Comparison of ENCODE assay signal across 9 cellular contexts in genomic region chr17:56499799-56500388, GRCh38.
DNase-seq lines count a peak whose midpoint lies in the region; ATAC-seq and TF ChIP-seq lines count a peak whose summit lies in the region.
"Had no signal": no experiment of that assay in that cellular context is flagged by ENCODE, and none has a peak within 500 bp of the region (broad histone marks: within the 10 kb centered on the region; RNA-seq: fewer than 3 reads in every experiment).

No MANE protein-coding gene starts in this region.

- no peak overlapping the region for H3K27ac ChIP-seq in mammary epithelial cell (ENCODE audit: insufficient read depth, low read depth, low read length)

- DNase-seq in NCI-H2227 (lab: John Stamatoyannopoulos, UW; ENCODE audit: unreplicated experiment) (peak; percentile 18), NCI-H2227 treated with DMSO at 0.1 percent for 48 hours (lab: John Stamatoyannopoulos, UW) (no peak), NB4 (ENCODE audit: low read depth) (peak; percentile 71), mammary epithelial cell (peak; percentile 23), progenitor cell of endocrine pancreas (ENCODE audit: low spot score, unreplicated experiment) (no peak)
- no peak for DNase-seq in T-helper 2 cell treated with Interferon-gamma antibody and Interleukin-4, amounts not matched to agents 5 μg/mL and 100 μg/mL, for 36 hours (ENCODE audit: low spot score)

- no peaks in the 10 kb centered on the region for H3K9me3 Mint-ChIP-seq in progenitor cell of endocrine pancreas (ENCODE audit: low read depth)
- no peaks in the 10 kb centered on the region for H3K9me3 Mint-ChIP-seq in T-helper 2 cell treated with Interferon-gamma antibody and Interleukin-4, amounts not matched to agents 5 μg/mL and 100 μg/mL, for 36 hours
- H3K9me3 Mint-ChIP-seq: CD8-positive, alpha-beta memory T cell had no signal

- no peaks in the 10 kb centered on the region for H3K36me3 ChIP-seq in mammary epithelial cell (ENCODE audit: insufficient read depth, low read length)

- no peak overlapping the region for H3K4me3 Mint-ChIP-seq in progenitor cell of endocrine pancreas (ENCODE audit: low read depth)
- no peak overlapping the region for H3K4me3 Mint-ChIP-seq in T-helper 2 cell treated with Interferon-gamma antibody and Interleukin-4, amounts not matched to agents 5 μg/mL and 100 μg/mL, for 36 hours
- H3K4me3 Mint-ChIP-seq: CD8-positive, alpha-beta memory T cell had no signal

- no peak overlapping the region for H3K9ac ChIP-seq in mammary epithelial cell (ENCODE audit: insufficient read depth, low read length)

- no TSS peak for BruUV-seq in mammary epithelial cell (replicated peaks; lab: Mats Ljungman, UMichigan)

- H3K27ac Mint-ChIP-seq in progenitor cell of endocrine pancreas, result no peak overlapping the region
- H3K27ac Mint-ChIP-seq in T-helper 2 cell treated with Interferon-gamma antibody and Interleukin-4, amounts not matched to agents 5 μg/mL and 100 μg/mL, for 36 hours, result no peak overlapping the region
- H3K27ac Mint-ChIP-seq: CD8-positive, alpha-beta memory T cell had no signal

- H3K36me3 Mint-ChIP-seq in progenitor cell of endocrine pancreas (ENCODE audit: insufficient read depth), result no peaks in the 10 kb centered on the region
- H3K36me3 Mint-ChIP-seq in T-helper 2 cell treated with Interferon-gamma antibody and Interleukin-4, amounts not matched to agents 5 μg/mL and 100 μg/mL, for 36 hours (ENCODE audit: low read depth), result no peaks in the 10 kb centered on the region
- H3K36me3 Mint-ChIP-seq: CD8-positive, alpha-beta memory T cell had no signal

- H3K4me3 ChIP-seq in NB4 (ENCODE audit: low read depth, low read length) (no peak overlapping the region), mammary epithelial cell (replicated peaks in 1 of 3; ENCODE audit: insufficient read depth in 1 of 3, low read depth in 2 of 3, low read length in 3 of 3) (no peak overlapping the region)

- H3K4me1 ChIP-seq in mammary epithelial cell (ENCODE audit: insufficient read depth, low read length), result no peaks in the 10 kb centered on the region

- in situ Hi-C loops in mammary epithelial cell (cut with MboI; ENCODE audit: low sequenced_read_pairs in 2 of 2), result no loop called here

- dilution Hi-C loops in mammary epithelial cell (cut with HindIII; ENCODE audit: low sequenced_read_pairs), result loop anchor here (5.0 kb wide), 1 partner anchor 222 kb away; no protein-coding TSS in a partner anchor

- H4K20me1 ChIP-seq in mammary epithelial cell (ENCODE audit: insufficient read depth, low read length), result no peaks in the 10 kb centered on the region

- peak; percentile 21 for TF ChIP-seq CTCF in NB4 (IDR thresholded peaks at IDR 0.05; ENCODE audit: low read depth, low read length)
- TF ChIP-seq CTCF in mammary epithelial cell (conservative IDR thresholded peaks at IDR 0.05 in 1 of 2, IDR thresholded peaks at IDR 0.05 in 1 of 2; ENCODE audit: extremely low read depth in 1 of 2, insufficient read depth in 1 of 2, low read depth in 1 of 2, low read length in 2 of 2), result peak; percentile 54 to 55
- TF ChIP-seq CTCF in progenitor cell of endocrine pancreas (IDR thresholded peaks at IDR 0.05; ENCODE audit: unreplicated experiment), result peak; percentile 55

- H3K27me3 Mint-ChIP-seq in progenitor cell of endocrine pancreas, result peaks cover 21% of the 10 kb centered on the region
- H3K27me3 Mint-ChIP-seq in T-helper 2 cell treated with Interferon-gamma antibody and Interleukin-4, amounts not matched to agents 5 μg/mL and 100 μg/mL, for 36 hours (ENCODE audit: low read depth), result peaks cover 20% of the 10 kb centered on the region
- H3K27me3 Mint-ChIP-seq: CD8-positive, alpha-beta memory T cell had no signal

- CTCF ChIA-PET in mammary epithelial cell (lab: Charles Lee; ENCODE audit: low non-redundant PET), result interaction anchor here (0.5 to 1.2 kb wide), 10 partner anchors 34 to 1245 kb away, joined by 3 to 21 read pairs (median 6); no protein-coding TSS in a partner anchor

- H3K4me2 ChIP-seq in mammary epithelial cell (ENCODE audit: insufficient read depth, low read depth, low read length), result no peak overlapping the region

- WGBS in mammary epithelial cell (ENCODE audit: low coverage, missing lambda C conversion rate), result 5% methylated on average over 1 of the region's 1 CpG

- ATAC-seq in GM18520 (IDR thresholded peaks at IDR 0.05; ENCODE audit: unreplicated experiment) (no peak), GM19455 (IDR thresholded peaks at IDR 0.05; ENCODE audit: unreplicated experiment) (no peak)

- intact Hi-C loops in mammary epithelial cell (cut with micrococcal nuclease), result loop anchor here (1.0 kb wide), 3 partner anchors 216 to 319 kb away; no protein-coding TSS in a partner anchor

- no peaks in the 10 kb centered on the region for H3K9me3 ChIP-seq in mammary epithelial cell (replicated peaks; ENCODE audit: insufficient read depth, low read length)

- H3K27me3 ChIP-seq in mammary epithelial cell (ENCODE audit: insufficient read depth, low read length), result no peaks in the 10 kb centered on the region

- no peaks in the 10 kb centered on the region for H3K4me1 Mint-ChIP-seq in progenitor cell of endocrine pancreas (ENCODE audit: low read depth)
- H3K4me1 Mint-ChIP-seq in T-helper 2 cell treated with Interferon-gamma antibody and Interleukin-4, amounts not matched to agents 5 μg/mL and 100 μg/mL, for 36 hours (ENCODE audit: low read depth), result no peaks in the 10 kb centered on the region
- H3K4me1 Mint-ChIP-seq: CD8-positive, alpha-beta memory T cell had no signal

- H3K79me2 ChIP-seq in mammary epithelial cell (ENCODE audit: insufficient read depth, low read length), result no peaks in the 10 kb centered on the region

- TF ChIP-seq POLR2A in NB4 (IDR thresholded peaks at IDR 0.05; ENCODE audit: extremely low read depth, insufficient read length), result no peak

- no peak overlapping the region for H2AFZ ChIP-seq in mammary epithelial cell (ENCODE audit: low read depth, low read length)

Comparison
In these comparisons a context has a peak if more than half of its experiments do, and no peak if none do; other contexts are left out.
1. DNase-seq: peak in NCI-H2227 (single experiment), NB4 (single experiment) and mammary epithelial cell (single experiment); none in NCI-H2227 treated with DMSO at 0.1 percent for 48 hours (single experiment), progenitor cell of endocrine pancreas (single experiment) and T-helper 2 cell treated with Interferon-gamma antibody and Interleukin-4, amounts not matched to agents 5 μg/mL and 100 μg/mL, for 36 hours (single experiment).
2. Peak in every context shown above with its lines, with median percentiles within 50 percentile points of each other: CTCF ChIP-seq.